ENCODE assay signal across 8 cellular contexts in the genomic region with DNA sequence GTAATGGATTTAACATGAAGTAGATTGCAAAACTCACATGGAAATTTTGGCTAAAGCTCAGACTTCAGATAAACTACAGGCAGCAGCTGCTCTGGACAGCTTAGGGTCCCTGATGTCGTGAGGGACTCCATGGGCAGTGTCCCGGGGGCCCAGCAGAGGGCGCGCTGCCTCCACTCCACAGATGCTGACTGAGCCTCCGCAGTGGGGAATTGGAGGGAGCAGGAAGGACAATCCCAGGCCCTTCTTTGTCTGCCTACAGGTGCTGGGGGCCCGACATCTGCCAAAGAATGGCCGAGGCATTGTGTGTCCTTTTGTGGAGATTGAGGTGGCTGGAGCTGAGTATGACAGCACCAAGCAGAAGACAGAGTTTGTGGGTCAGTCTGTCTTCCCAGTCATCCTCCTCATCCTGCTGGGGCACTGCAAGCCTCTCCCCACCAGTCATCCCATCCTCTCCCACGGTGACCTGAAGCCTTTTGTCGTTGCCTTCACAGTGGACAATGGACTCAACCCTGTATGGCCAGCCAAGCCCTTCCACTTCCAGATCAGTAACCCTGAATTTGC. TPM values are rescaled to one million over a fixed set of nuclear protein-coding genes. Genes with fewer than 3 reads are reported as not detected.
A peak's percentile ranks its signal among the peaks of the same experiment; 100 is the strongest.
DNase-seq lines count a peak whose midpoint lies in the region; ATAC-seq, FAIRE-seq and TF ChIP-seq lines count a peak whose summit lies in the region.

No MANE protein-coding gene starts in this region.

- TF ChIP-seq CTCF in A549 (IDR thresholded peaks at IDR 0.05), result peak; percentile 85
- peak; percentile 97 for TF ChIP-seq CTCF in WI38 (IDR thresholded peaks at IDR 0.05; ENCODE audit: low read depth, low read length)

- TF ChIP-seq RAD21 in A549 (conservative IDR thresholded peaks at IDR 0.05 in 1 of 2, IDR thresholded peaks at IDR 0.05 in 1 of 2), result peak; percentile 89 to 93

- TF ChIP-seq EP300 in A549 (IDR thresholded peaks at IDR 0.05), result no peak

- WGBS in A549 (ENCODE audit: missing lambda C conversion rate), result 10% methylated on average over 8 of the region's 9 CpGs

- no peak for FAIRE-seq in A549 (lab: Jason Lieb, UNC)

- ATAC-seq in A549, result peak; percentile 89 to 95
- ATAC-seq in GM18868 (IDR thresholded peaks at IDR 0.05; ENCODE audit: unreplicated experiment), result peak; percentile 72

- H3K4me1 ChIP-seq in A549, result peaks cover 11% of the 10 kb centered on the region; the same call in 2 of the 3 replicates

- no peak overlapping the region for H3K4me3 ChIP-seq in A549
- no peak overlapping the region for H3K4me3 ChIP-seq in WI38 (ENCODE audit: low read depth, low read length)

- in situ Hi-C loops in T47D (cut with HindIII; ENCODE audit: low pct_unique_long_range_greater_than_20kb, low sequenced_read_pairs), result no loop called here

- H3K9me3 ChIP-seq in A549, result no peaks in the 10 kb centered on the region

- CTCF ChIA-PET in A549 (lab: Yijun Ruan, JAX), result interaction anchor here (0.6 to 12.1 kb wide), 70 partner anchors 9 to 520 kb away, joined by 3 to 248 read pairs (median 4); a partner anchor contains a TSS

- DNase-seq in A549 (ENCODE audit: low read depth in 1 of 2, low spot score in 1 of 2) (peak; percentile 60 to 81), NCI-H1930 (lab: John Stamatoyannopoulos, UW) (peak; percentile 20 to 55), T47D (ENCODE audit: low read depth in 1 of 2, low spot score in 1 of 2) (peak; percentile 78 to 83), islet precursor cell (peak; percentile 87), OCI-M2 (lab: John Stamatoyannopoulos, UW; ENCODE audit: unreplicated experiment) (no peak)
- peak; percentile 70 for DNase-seq in stimulated activated CD4-positive, alpha-beta T cell treated with anti-CD3 and anti-CD28 coated beads, Interleukin-12 subunit alpha, Interleukin-12 subunit beta, amount 100 ng/mL, for 4 hours

- TF ChIP-seq POLR2A in A549 (IDR thresholded peaks at IDR 0.05; ENCODE audit: low read length), result no peak

- H3K27ac ChIP-seq in A549, result no peak overlapping the region

- POLR2A ChIA-PET in A549 (lab: Yijun Ruan, JAX), result no interaction called here

- H3K4me2 ChIP-seq in A549, result no peak overlapping the region

TF ChIP-seq in A549, 52 proteins besides CTCF, POLR2A, EP300 and RAD21:
- TF ChIP-seq JUNB (IDR thresholded peaks at IDR 0.05) (no peak), SMC3 (IDR thresholded peaks at IDR 0.05) (peak; percentile 92)

RNA-seq across cellular contexts. Expression of a gene that starts 35.9 kb away (rescaled TPM):
- polyA plus RNA-seq in A549 (2011; rRNA removed), result 22.0 and 37.1 TPM in 2 replicates
- 34.2 and 36.8 TPM in 2 replicates for polyA plus RNA-seq in A549 (2012; cell fraction: cytosol; rRNA removed)
- polyA plus RNA-seq in A549 (2012; cell fraction: nucleus; rRNA removed), result 159 and 163 TPM in 2 replicates
- 52.1 to 65.3 TPM (median 65.0 TPM) in 3 replicates for polyA plus RNA-seq in A549 (2017; fragmentation: RNase III; extraction: RNeasy Plus Mini Kit Qiagen cat#74134 plus additional on column Dnase treatment)
- 50.5 and 59.7 TPM in 2 replicates for polyA minus RNA-seq in A549 (2011; rRNA and poly(A)+ RNA removed)
